Comparison of ENCODE assay signal across 35 cellular contexts in the genomic region with DNA sequence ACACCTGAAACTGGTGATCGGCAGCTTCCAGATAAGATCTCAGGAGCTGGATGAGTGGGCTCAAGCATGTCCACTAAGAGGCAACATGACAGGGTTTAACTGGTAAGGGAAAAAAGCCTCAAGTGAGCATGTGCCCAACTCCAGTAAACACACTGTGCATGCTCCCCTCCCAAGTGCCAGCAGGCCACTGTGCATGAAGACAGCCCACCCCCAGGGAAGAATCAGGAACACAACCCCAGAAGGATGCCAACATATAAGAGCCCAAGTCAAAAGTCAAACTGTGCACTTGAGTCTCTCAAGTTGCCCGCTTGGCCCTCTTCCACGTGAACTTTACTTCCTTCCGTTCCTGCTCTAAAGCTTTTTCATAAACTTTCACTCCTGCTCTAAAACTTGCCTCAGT.
"Had no signal": no experiment of that assay in that cellular context is flagged by ENCODE, and none has a peak within 500 bp of the region (broad histone marks: within the 10 kb centered on the region; RNA-seq: fewer than 3 reads in every experiment).

No MANE protein-coding gene starts in this region.

- FAIRE-seq: astrocyte, TTC549 had no signal

- H3K4me1 Mint-ChIP-seq: activated B cell treated with CpG ODN at 0.5 μM for 24 hours; activated CD4-positive, alpha-beta T cell treated with anti-CD3 and anti-CD28 coated beads, Interleukin-2, amount 10 ng/mL, durations not matched to agents 24 days and 14 days; activated naive CD8-positive, alpha-beta T cell treated with anti-CD3 and anti-CD28 coated beads for 36 hours; activated T-helper 17 cell treated with anti-CD3 and anti-CD28 coated beads, Interleukin-2, amount 50 U/mL, for 72 hours had no signal

- H3K36me3 Mint-ChIP-seq: activated CD4-positive, alpha-beta memory T cell treated with anti-CD3 and anti-CD28 coated beads for 36 hours; activated naive CD4-positive, alpha-beta T cell treated with anti-CD3 and anti-CD28 coated beads, Interleukin-2, amount 50 U/mL, for 72 hours; activated naive CD8-positive, alpha-beta T cell treated with anti-CD3 and anti-CD28 coated beads for 36 hours had no signal

- H3K4me3 Mint-ChIP-seq: activated B cell treated with CpG ODN at 0.5 μM for 24 hours; activated CD4-positive, alpha-beta memory T cell treated with anti-CD3 and anti-CD28 coated beads for 36 hours; activated CD4-positive, alpha-beta T cell treated with anti-CD3 and anti-CD28 coated beads, Interleukin-2, amount 10 ng/mL, durations not matched to agents 24 days and 14 days; activated CD8-positive, alpha-beta T cell treated with anti-CD3 and anti-CD28 coated beads for 36 hours; activated naive CD4-positive, alpha-beta T cell treated with anti-CD3 and anti-CD28 coated beads for 36 hours; activated naive CD8-positive, alpha-beta T cell treated with anti-CD3 and anti-CD28 coated beads for 36 hours; activated T-helper 1 cell treated with anti-CD3 and anti-CD28 coated beads, Interleukin-12 subunit alpha, Interleukin-12 subunit beta, Interleukin-2, Interleukin-4 antibody, amounts not matched to agents 30 ng/mL and 10 ng/mL and 1 ng/mL, durations not matched to agents 14 hours and 24 hours and 36 hours; activated T-helper 17 cell treated with anti-CD3 and anti-CD28 coated beads, Interleukin-2, amount 50 U/mL, for 72 hours; T-helper 1 cell treated with Interleukin-12 subunit alpha and Interleukin-12 subunit beta and Interleukin-4 antibody, amounts not matched to agents 30 μg/mL and 1 μg/mL, for 36 hours; T-helper 2 cell treated with Interferon-gamma antibody and Interleukin-4, amounts not matched to agents 5 μg/mL and 100 μg/mL, for 36 hours had no signal

- H3K4me1 ChIP-seq: adrenal gland, body of pancreas, breast epithelium had no signal

- H3K9me3 Mint-ChIP-seq: activated B cell treated with CpG ODN at 0.5 μM for 24 hours; activated CD4-positive, alpha-beta memory T cell treated with anti-CD3 and anti-CD28 coated beads for 36 hours; activated T-helper 1 cell treated with anti-CD3 and anti-CD28 coated beads, Interleukin-12 subunit alpha, Interleukin-12 subunit beta, Interleukin-2, Interleukin-4 antibody, amounts not matched to agents 30 ng/mL and 10 ng/mL and 1 ng/mL, durations not matched to agents 14 hours and 24 hours and 36 hours; T-helper 1 cell treated with Interleukin-12 subunit alpha and Interleukin-12 subunit beta and Interleukin-4 antibody, amounts not matched to agents 30 μg/mL and 1 μg/mL, for 36 hours; T-helper 2 cell treated with Interferon-gamma antibody and Interleukin-4, amounts not matched to agents 5 μg/mL and 100 μg/mL, for 36 hours had no signal

- H3K27ac Mint-ChIP-seq: activated B cell treated with CpG ODN at 0.5 μM for 24 hours; activated CD4-positive, alpha-beta memory T cell treated with anti-CD3 and anti-CD28 coated beads for 36 hours; activated CD4-positive, alpha-beta T cell treated with anti-CD3 and anti-CD28 coated beads, Interleukin-2, amount 10 ng/mL, durations not matched to agents 24 days and 14 days; activated CD8-positive, alpha-beta T cell treated with anti-CD3 and anti-CD28 coated beads for 36 hours; activated naive CD4-positive, alpha-beta T cell treated with anti-CD3 and anti-CD28 coated beads for 36 hours; activated naive CD4-positive, alpha-beta T cell treated with anti-CD3 and anti-CD28 coated beads, Interleukin-2, amount 50 U/mL, for 72 hours; activated naive CD8-positive, alpha-beta T cell treated with anti-CD3 and anti-CD28 coated beads for 36 hours; activated T-helper 1 cell treated with anti-CD3 and anti-CD28 coated beads, Interleukin-12 subunit alpha, Interleukin-12 subunit beta, Interleukin-2, Interleukin-4 antibody, amounts not matched to agents 30 ng/mL and 10 ng/mL and 1 ng/mL, durations not matched to agents 14 hours and 24 hours and 36 hours; activated T-helper 17 cell treated with anti-CD3 and anti-CD28 coated beads, Interleukin-2, amount 50 U/mL, for 72 hours; T-helper 1 cell treated with Interleukin-12 subunit alpha and Interleukin-12 subunit beta and Interleukin-4 antibody, amounts not matched to agents 30 μg/mL and 1 μg/mL, for 36 hours; T-helper 2 cell treated with Interferon-gamma antibody and Interleukin-4, amounts not matched to agents 5 μg/mL and 100 μg/mL, for 36 hours had no signal

- DNase-seq: activated B cell treated with CpG ODN at 0.5 μM for 24 hours; activated CD4-positive, alpha-beta memory T cell treated with anti-CD3 and anti-CD28 coated beads for 36 hours; activated CD4-positive, alpha-beta T cell treated with anti-CD3 and anti-CD28 coated beads for 4 hours; activated CD4-positive, alpha-beta T cell treated with anti-CD3 and anti-CD28 coated beads, Interleukin-2, amount 10 ng/mL, durations not matched to agents 24 days and 14 days; activated CD4-positive, alpha-beta T cell treated with anti-CD3 and anti-CD28 coated beads, Interleukin-2, amount 50 U/mL, for 1 hour; activated CD4-positive, alpha-beta T cell treated with anti-CD3 and anti-CD28 coated beads, Interleukin-2, amount 50 U/mL, for 4 hours; activated CD4-positive, CD25-positive, alpha-beta regulatory T cell treated with anti-CD3 and anti-CD28 coated beads, Interleukin-2, amount 50 U/mL, for 72 hours; activated CD8-positive, alpha-beta memory T cell treated with anti-CD3 and anti-CD28 coated beads, Interleukin-2, amount 50 U/mL, for 4 hours; activated CD8-positive, alpha-beta T cell treated with anti-CD3 and anti-CD28 coated beads for 36 hours; activated effector memory CD4-positive, alpha-beta T cell treated with anti-CD3 and anti-CD28 coated beads, Interleukin-2, amount 50 U/mL, for 16 hours; activated gamma-delta T cell treated with Interleukin-2 at 50 U/mL for 16 hours; activated naive CD4-positive, alpha-beta T cell; activated naive CD4-positive, alpha-beta T cell treated with anti-CD3 and anti-CD28 coated beads for 36 hours; activated naive CD4-positive, alpha-beta T cell treated with anti-CD3 and anti-CD28 coated beads, Interleukin-2, amount 50 U/mL, for 16 hours; activated naive CD8-positive, alpha-beta T cell treated with anti-CD3 and anti-CD28 coated beads for 36 hours; activated T-cell treated with anti-CD3 and anti-CD28 coated beads for 4 hours; activated T-cell treated with anti-CD3 and anti-CD28 coated beads, Interleukin-2, amount 50 U/mL, for 1 hour; activated T-cell treated with anti-CD3 and anti-CD28 coated beads, Interleukin-2, amount 50 U/mL, for 48 hours; adrenal gland; amniotic stem cell; aorta; body of pancreas; brain microvascular endothelial cell; central memory CD4-positive, alpha-beta T cell; T-helper 2 cell; T-helper 9 cell had no signal

- H3K27me3 Mint-ChIP-seq: activated B cell treated with CpG ODN at 0.5 μM for 24 hours; activated CD4-positive, alpha-beta memory T cell treated with anti-CD3 and anti-CD28 coated beads for 36 hours; activated CD4-positive, alpha-beta T cell treated with anti-CD3 and anti-CD28 coated beads, Interleukin-2, amount 10 ng/mL, durations not matched to agents 24 days and 14 days; activated CD8-positive, alpha-beta T cell treated with anti-CD3 and anti-CD28 coated beads for 36 hours; activated T-helper 17 cell treated with anti-CD3 and anti-CD28 coated beads, Interleukin-2, amount 50 U/mL, for 72 hours had no signal

- H3K4me3 ChIP-seq: adrenal gland, body of pancreas, breast epithelium had no signal

- H3K27ac ChIP-seq: adrenal gland, body of pancreas, brain microvascular endothelial cell, breast epithelium, VCaP had no signal

- ATAC-seq: activated CD8-positive, alpha-beta T cell treated with anti-CD3 and anti-CD28 coated beads for 36 hours; activated naive CD4-positive, alpha-beta T cell treated with anti-CD3 and anti-CD28 coated beads, Interleukin-2, amount 50 U/mL, for 72 hours; activated T-helper 17 cell treated with anti-CD3 and anti-CD28 coated beads, Interleukin-2, amount 50 U/mL, for 72 hours; body of pancreas had no signal

- H3K27me3 ChIP-seq: adrenal gland, body of pancreas, brain microvascular endothelial cell, breast epithelium had no signal

- H3K9me3 ChIP-seq: adrenal gland, body of pancreas, breast epithelium had no signal

- H3K36me3 ChIP-seq: adrenal gland, brain microvascular endothelial cell, breast epithelium had no signal
